7 cellular contexts compared by ENCODE assay signal in genomic region chr16:22656573-22656972, GRCh38.
DNase-seq lines count a peak whose midpoint lies in the region; ATAC-seq and TF ChIP-seq lines count a peak whose summit lies in the region.
"Not testable (repeated sequence)": the region's sequence is repeated elsewhere in the genome, so short reads cannot be mapped to it uniquely, and the experiment has no call there.

No MANE protein-coding gene starts in this region.

- not testable (repeated sequence) for H3K27ac Mint-ChIP-seq in activated CD8-positive, alpha-beta memory T cell treated with anti-CD3 and anti-CD28 coated beads, Interleukin-2, amount 10 ng/mL, durations not matched to agents 7 days and 5 days; endodermal cell; natural killer cell treated with Interleukin-12 subunit alpha and Interleukin-12 subunit beta and Interleukin-15 and Interleukin-18, amount 100 ng/mL, for 72 hours; osteocyte (ENCODE audit: unreplicated experiment)

- not testable (repeated sequence) for TF ChIP-seq CTCF in coronary artery (IDR thresholded peaks at IDR 0.05); endodermal cell (conservative IDR thresholded peaks at IDR 0.05); osteocyte (IDR thresholded peaks at IDR 0.05)

- 79 to 91% methylated on average over 6 to 7 of the region's 9 CpGs for WGBS in endodermal cell (ENCODE audit: insufficient coverage in 1 of 2, insufficient read length in 1 of 2), 2 experiments

- peak; percentile 41 for DNase-seq in activated CD8-positive, alpha-beta memory T cell treated with anti-CD3 and anti-CD28 coated beads for 24 hours
- DNase-seq in activated CD8-positive, alpha-beta memory T cell treated with anti-CD3 and anti-CD28 coated beads, Interleukin-2, amount 10 ng/mL, durations not matched to agents 7 days and 5 days = peak; percentile 36
- DNase-seq in coronary artery (ENCODE audit: low spot score) (peak; percentile 35), endodermal cell (peak; percentile 23), islet precursor cell (peak; percentile 37), osteocyte (ENCODE audit: extremely low spot score, unreplicated experiment) (peak; percentile 77)
- DNase-seq in natural killer cell treated with Interleukin-12 subunit alpha and Interleukin-12 subunit beta and Interleukin-15 and Interleukin-18, amount 100 ng/mL, for 72 hours (ENCODE audit: low spot score) = peak; percentile 16

- not testable (repeated sequence) for H3K4me1 Mint-ChIP-seq in activated CD8-positive, alpha-beta memory T cell treated with anti-CD3 and anti-CD28 coated beads, Interleukin-2, amount 10 ng/mL, durations not matched to agents 7 days and 5 days; endodermal cell; natural killer cell treated with Interleukin-12 subunit alpha and Interleukin-12 subunit beta and Interleukin-15 and Interleukin-18, amount 100 ng/mL, for 72 hours (ENCODE audit: low read depth in 2 of 2); osteocyte (ENCODE audit: unreplicated experiment)

- H3K9me3 ChIP-seq in endodermal cell (ENCODE audit: control insufficient read depth, low read length) = not testable (repeated sequence)

- H3K4me3 ChIP-seq in coronary artery; endodermal cell (ENCODE audit: low read length): not testable (repeated sequence)

- peaks cover 18% of the 10 kb centered on the region for H3K27me3 Mint-ChIP-seq in activated CD8-positive, alpha-beta memory T cell treated with anti-CD3 and anti-CD28 coated beads, Interleukin-2, amount 10 ng/mL, durations not matched to agents 7 days and 5 days
- H3K27me3 Mint-ChIP-seq in endodermal cell (ENCODE audit: insufficient read depth); osteocyte (ENCODE audit: unreplicated experiment): not testable (repeated sequence)
- H3K27me3 Mint-ChIP-seq in natural killer cell treated with Interleukin-12 subunit alpha and Interleukin-12 subunit beta and Interleukin-15 and Interleukin-18, amount 100 ng/mL, for 72 hours = peaks cover 2 to 14% of the 10 kb centered on the region in 2 donors

- not testable (repeated sequence) for H3K36me3 Mint-ChIP-seq in activated CD8-positive, alpha-beta memory T cell treated with anti-CD3 and anti-CD28 coated beads, Interleukin-2, amount 10 ng/mL, durations not matched to agents 7 days and 5 days; endodermal cell (ENCODE audit: low read depth); natural killer cell treated with Interleukin-12 subunit alpha and Interleukin-12 subunit beta and Interleukin-15 and Interleukin-18, amount 100 ng/mL, for 72 hours; osteocyte (ENCODE audit: unreplicated experiment)

- not testable (repeated sequence) for H3K4me1 ChIP-seq in endodermal cell (ENCODE audit: control insufficient read depth, insufficient read depth, low read length)

- not testable (repeated sequence) for ATAC-seq in activated CD8-positive, alpha-beta memory T cell treated with anti-CD3 and anti-CD28 coated beads, Interleukin-2, amount 10 ng/mL, durations not matched to agents 7 days and 5 days; natural killer cell treated with Interleukin-12 subunit alpha and Interleukin-12 subunit beta and Interleukin-15 and Interleukin-18, amount 100 ng/mL, for 72 hours

- not testable (repeated sequence) for H3K9ac ChIP-seq in endodermal cell (ENCODE audit: extremely low read depth, low read length, poor library complexity, severe bottlenecking)

- H3K4me3 Mint-ChIP-seq in activated CD8-positive, alpha-beta memory T cell treated with anti-CD3 and anti-CD28 coated beads, Interleukin-2, amount 10 ng/mL, durations not matched to agents 7 days and 5 days; endodermal cell; natural killer cell treated with Interleukin-12 subunit alpha and Interleukin-12 subunit beta and Interleukin-15 and Interleukin-18, amount 100 ng/mL, for 72 hours; osteocyte (ENCODE audit: unreplicated experiment): not testable (repeated sequence)

- H3K9me3 Mint-ChIP-seq in activated CD8-positive, alpha-beta memory T cell treated with anti-CD3 and anti-CD28 coated beads, Interleukin-2, amount 10 ng/mL, durations not matched to agents 7 days and 5 days (ENCODE audit: low read depth); endodermal cell; natural killer cell treated with Interleukin-12 subunit alpha and Interleukin-12 subunit beta and Interleukin-15 and Interleukin-18, amount 100 ng/mL, for 72 hours; osteocyte (ENCODE audit: unreplicated experiment): not testable (repeated sequence)

- CTCF ChIA-PET in activated CD8-positive, alpha-beta memory T cell treated with anti-CD3 and anti-CD28 coated beads, Interleukin-2, amount 10 ng/mL, durations not matched to agents 7 days and 5 days (lab: Charles Lee) = interaction anchor here (1.0 kb wide), 1 partner anchor 1468 kb away, joined by 3 read pairs; no protein-coding TSS in a partner anchor

- H3K36me3 ChIP-seq in endodermal cell (ENCODE audit: control insufficient read depth, insufficient read depth, low read length) = not testable (repeated sequence)

- not testable (repeated sequence) for H3K27ac ChIP-seq in coronary artery; endodermal cell (ENCODE audit: low read depth, low read length)

- H3K27me3 ChIP-seq in endodermal cell (ENCODE audit: control insufficient read depth, insufficient read depth, low read length, poor library complexity, severe bottlenecking) = not testable (repeated sequence)

Comparison
In these comparisons a context has a peak if more than half of its experiments do, and no peak if none do; other contexts are left out.
1. DNase-seq: peak in every context shown above with its lines; median percentile 77 in osteocyte; 41 in activated CD8-positive, alpha-beta memory T cell treated with anti-CD3 and anti-CD28 coated beads for 24 hours; 37 in islet precursor cell; 36 in activated CD8-positive, alpha-beta memory T cell treated with anti-CD3 and anti-CD28 coated beads, Interleukin-2, amount 10 ng/mL, durations not matched to agents 7 days and 5 days; 35 in coronary artery; 23 in endodermal cell; 16 in natural killer cell treated with Interleukin-12 subunit alpha and Interleukin-12 subunit beta and Interleukin-15 and Interleukin-18, amount 100 ng/mL, for 72 hours.